ENCODE assay signal across 19 cellular contexts in the genomic region with DNA sequence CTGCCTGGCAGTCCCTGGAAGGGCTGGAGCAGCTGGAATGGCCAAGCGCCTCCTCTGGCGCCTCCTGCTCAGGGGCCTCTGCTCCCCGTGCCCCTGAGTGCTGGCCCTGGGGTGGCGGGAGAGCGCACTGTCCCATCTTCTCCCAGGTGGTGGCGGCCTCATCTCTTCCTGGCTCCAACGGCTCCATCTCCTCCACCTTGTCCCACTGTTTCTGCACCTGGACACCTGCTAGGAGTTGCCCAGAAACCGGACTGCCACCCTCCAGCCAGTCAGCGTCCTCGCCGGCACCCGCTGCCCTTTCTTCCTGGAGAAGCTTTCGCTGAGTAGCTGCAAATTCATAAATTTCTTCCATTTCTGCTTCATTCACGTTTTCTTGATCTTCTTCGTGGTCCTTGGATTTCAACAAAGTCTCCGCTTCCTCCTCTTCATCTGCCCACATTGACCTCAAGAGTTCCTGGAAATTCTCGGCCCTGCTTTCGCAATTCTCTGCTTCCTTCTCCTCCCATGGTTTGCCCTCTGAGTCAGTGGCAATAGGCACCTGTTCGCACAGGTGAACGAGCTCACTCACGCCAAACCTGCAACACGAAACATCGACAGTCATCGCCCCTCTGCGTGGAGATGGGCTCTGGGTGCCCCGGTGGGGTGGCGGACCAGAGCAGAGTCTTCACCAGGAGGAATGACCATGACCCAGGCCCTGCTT. TPM values are rescaled to one million over a fixed set of nuclear protein-coding genes. Genes with fewer than 3 reads are reported as not detected.
DNase-seq lines count a peak whose midpoint lies in the region; ATAC-seq and TF ChIP-seq lines count a peak whose summit lies in the region.
"Had no signal": no experiment of that assay in that cellular context is flagged by ENCODE, and none has a peak within 500 bp of the region (broad histone marks: within the 10 kb centered on the region; RNA-seq: fewer than 3 reads in every experiment).

No MANE protein-coding gene starts in this region.

- no peak overlapping the region for H3K27ac ChIP-seq in stomach

- ATAC-seq in Right ventricle myocardium superior (ENCODE audit: poor library complexity) (peak; percentile 3), HG03139 (IDR thresholded peaks at IDR 0.05; ENCODE audit: unreplicated experiment) (no peak)
- ATAC-seq: activated CD8-positive, alpha-beta T cell treated with anti-CD3 and anti-CD28 coated beads, Interleukin-2, amount 10 ng/mL, durations not matched to agents 7 days and 5 days; activated naive CD8-positive, alpha-beta T cell treated with anti-CD3 and anti-CD28 coated beads, Interleukin-2, amount 50 U/mL, for 24 hours had no signal

- DNase-seq in Right ventricle myocardium superior: no peak
- no peak for DNase-seq in cardiac septum (ENCODE audit: low spot score)
- peak; percentile 37 for DNase-seq in NB4 (ENCODE audit: low read depth)
- DNase-seq in chondrocyte (ENCODE audit: low spot score): peak; percentile 56
- DNase-seq in posterior vena cava (ENCODE audit: low spot score): peak; percentile 63
- no peak for DNase-seq in stomach
- DNase-seq in T-helper 9 cell: no peak
- DNase-seq: activated CD8-positive, alpha-beta T cell treated with anti-CD3 and anti-CD28 coated beads, Interleukin-2, amount 10 ng/mL, durations not matched to agents 7 days and 5 days; activated naive CD8-positive, alpha-beta T cell treated with anti-CD3 and anti-CD28 coated beads, Interleukin-2, amount 50 U/mL, for 24 hours; caudate nucleus; CD8-positive, alpha-beta memory T cell; DND-41; HFFc6; NCI-H524; SK-N-SH had no signal

- H3K4me1 ChIP-seq in stomach: peaks cover 0 to 12% (median 0%) of the 10 kb centered on the region in 4 donors

- TF ChIP-seq CTCF in NB4 (IDR thresholded peaks at IDR 0.05; ENCODE audit: low read depth, low read length) (no peak), chondrocyte (IDR thresholded peaks at IDR 0.05) (no peak), stomach (IDR thresholded peaks at IDR 0.05) (no peak)

- H3K4me3 Mint-ChIP-seq in chondrocyte (ENCODE audit: unreplicated experiment): no peak overlapping the region
- H3K4me3 Mint-ChIP-seq: activated CD8-positive, alpha-beta T cell treated with anti-CD3 and anti-CD28 coated beads, Interleukin-2, amount 10 ng/mL, durations not matched to agents 7 days and 5 days; activated naive CD8-positive, alpha-beta T cell treated with anti-CD3 and anti-CD28 coated beads, Interleukin-2, amount 50 U/mL, for 24 hours; CD8-positive, alpha-beta memory T cell; HFFc6; mesothelial cell of epicardium; stimulated activated naive CD8-positive, alpha-beta T cell treated with anti-CD3 and anti-CD28 coated beads, Interleukin-15, Interleukin-2, amounts not matched to agents 100 ng/mL and 50 ng/mL, for 24 hours had no signal

- no peaks in the 10 kb centered on the region for H3K4me1 Mint-ChIP-seq in chondrocyte (ENCODE audit: low read depth)
- H3K4me1 Mint-ChIP-seq: mesothelial cell of epicardium had no signal

- H3K27ac Mint-ChIP-seq in chondrocyte (ENCODE audit: unreplicated experiment): no peak overlapping the region
- H3K27ac Mint-ChIP-seq: activated CD8-positive, alpha-beta T cell treated with anti-CD3 and anti-CD28 coated beads, Interleukin-2, amount 10 ng/mL, durations not matched to agents 7 days and 5 days; activated naive CD8-positive, alpha-beta T cell treated with anti-CD3 and anti-CD28 coated beads, Interleukin-2, amount 50 U/mL, for 24 hours; HFFc6; mesothelial cell of epicardium; stimulated activated naive CD8-positive, alpha-beta T cell treated with anti-CD3 and anti-CD28 coated beads, Interleukin-15, Interleukin-2, amounts not matched to agents 100 ng/mL and 50 ng/mL, for 24 hours had no signal

- TF ChIP-seq EP300 in stomach (IDR thresholded peaks at IDR 0.05): no peak

- intact Hi-C loops in Right ventricle myocardium superior (cut with DNase I) (no loop called here), cardiac septum (cut with DNase I) (no loop called here), posterior vena cava (cut with DNase I) (no loop called here), stomach (cut with DNase I; ENCODE audit: low total_unique reads) (no loop called here)

- H3K27me3 Mint-ChIP-seq in chondrocyte (ENCODE audit: low read depth): no peaks in the 10 kb centered on the region
- H3K27me3 Mint-ChIP-seq: activated naive CD8-positive, alpha-beta T cell treated with anti-CD3 and anti-CD28 coated beads, Interleukin-2, amount 50 U/mL, for 24 hours; CD8-positive, alpha-beta memory T cell; stimulated activated naive CD8-positive, alpha-beta T cell treated with anti-CD3 and anti-CD28 coated beads, Interleukin-15, Interleukin-2, amounts not matched to agents 100 ng/mL and 50 ng/mL, for 24 hours had no signal

- no peaks in the 10 kb centered on the region for H3K9me3 Mint-ChIP-seq in chondrocyte (ENCODE audit: low read depth)
- H3K9me3 Mint-ChIP-seq: activated naive CD8-positive, alpha-beta T cell treated with anti-CD3 and anti-CD28 coated beads, Interleukin-2, amount 50 U/mL, for 24 hours; CD8-positive, alpha-beta memory T cell; HFFc6; mesothelial cell of epicardium; stimulated activated naive CD8-positive, alpha-beta T cell treated with anti-CD3 and anti-CD28 coated beads, Interleukin-15, Interleukin-2, amounts not matched to agents 100 ng/mL and 50 ng/mL, for 24 hours had no signal

- TF ChIP-seq POLR2A in NB4 (IDR thresholded peaks at IDR 0.05; ENCODE audit: extremely low read depth, insufficient read length) (no peak), stomach (IDR thresholded peaks at IDR 0.05) (no peak)

- H3K36me3 ChIP-seq in stomach: peaks cover 3 to 77% (median 58%) of the 10 kb centered on the region in 4 donors

- no peak overlapping the region for H3K4me3 ChIP-seq in NB4 (ENCODE audit: low read depth, low read length)
- H3K4me3 ChIP-seq in stomach: no peak overlapping the region

- H3K9me3 ChIP-seq in stomach: no peaks in the 10 kb centered on the region
- H3K9me3 ChIP-seq: SK-N-SH had no signal

- H3K27me3 ChIP-seq in stomach: no peaks in the 10 kb centered on the region

- 85 to 92% (median 91%) methylated on average over 22 to 27 of the region's 27 CpGs for WGBS in stomach, 5 donors

- H3K36me3 Mint-ChIP-seq in chondrocyte (ENCODE audit: low read depth): peaks cover 25% of the 10 kb centered on the region

RNA-seq across cellular contexts. Expression of a gene that starts 13.7 kb away (rescaled TPM):
- total RNA-seq in Right ventricle myocardium superior (0.89 TPM), cardiac septum (0.67 TPM), chondrocyte (0.05 to 0.24 TPM (median 0.12 TPM) in 3 replicates), posterior vena cava (1 to 10 TPM in 1 of 2 donors, under 1 TPM in 1; 0.81 to 1.0 TPM), stomach (10 to 100 TPM in 2 of 5 donors, 1 to 10 TPM in 2, not detected in 1; 1.7 to 17.0 (median 12.8) TPM)
- polyA plus RNA-seq in stomach: under 1 TPM; 0.45 to 0.50 (median 0.46) TPM
- total RNA-seq: HFFc6, M059J had no signal
- polyA plus RNA-seq: SK-N-SH had no signal

RNA-seq across cellular contexts. Expression of a gene that starts 20.5 kb away (rescaled TPM):
- total RNA-seq in Right ventricle myocardium superior: 3.2 TPM
- 2.7 TPM for total RNA-seq in cardiac septum
- total RNA-seq in chondrocyte: 9.3 to 11.8 TPM (median 9.9 TPM) in 3 replicates
- 1 to 10 TPM; 4.5 to 4.9 TPM for total RNA-seq in posterior vena cava
- 10 to 100 TPM in 1 of 5 donors, 1 to 10 TPM in 4; 5.1 to 19.7 (median 8.0) TPM for total RNA-seq in stomach
- 1 to 10 TPM in 1 of 3 donors, under 1 TPM in 2; 0.76 to 1.3 (median 1.00) TPM for polyA plus RNA-seq in stomach

Comparison
In these comparisons a context has a peak if more than half of its experiments do, and no peak if none do; other contexts are left out.
1. DNase-seq: peak in NB4 (single experiment), chondrocyte (single experiment) and posterior vena cava (single experiment); none in Right ventricle myocardium superior (single experiment), cardiac septum (single experiment), stomach (single experiment) and T-helper 9 cell (single experiment).